Comparison of ENCODE assay signal across 22 cellular contexts in the genomic region with DNA sequence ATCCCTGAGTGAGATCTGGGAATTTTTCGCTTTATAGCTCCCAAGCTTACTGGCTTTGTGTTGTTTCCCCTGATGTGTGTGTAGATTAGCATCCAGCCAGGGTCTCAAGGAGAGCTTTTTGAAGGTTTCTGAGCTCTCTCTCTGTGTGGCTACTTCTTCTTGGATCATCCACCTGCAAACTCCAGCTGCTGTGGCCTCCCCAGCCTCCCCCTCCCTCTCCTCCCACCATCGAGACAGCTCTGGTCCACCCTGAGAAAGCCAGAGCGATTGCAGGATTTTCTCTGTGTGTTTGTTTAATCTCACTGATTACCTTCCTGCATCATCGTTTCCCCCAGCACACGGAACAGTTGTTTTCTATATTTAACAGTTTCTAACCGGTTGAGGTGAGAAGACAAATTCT.
"Had no signal": no experiment of that assay in that cellular context is flagged by ENCODE, and none has a peak within 500 bp of the region (broad histone marks: within the 10 kb centered on the region; RNA-seq: fewer than 3 reads in every experiment).

No MANE protein-coding gene starts in this region.

- ATAC-seq: activated T-cell treated with anti-CD3 and anti-CD28 coated beads, Interleukin-2, amount 50 U/mL, for 72 hours; gastroesophageal sphincter; left lung; right lobe of liver; stimulated activated memory B cell treated with anti-CD40 and anti-IgM and Interleukin-4, amounts not matched to agents 10 μg/mL and 1 μg/mL and 100 μg/mL, for 72 hours; upper lobe of right lung had no signal

- FAIRE-seq: colon had no signal

- H2AFZ ChIP-seq: parathyroid adenoma had no signal

- H3K9me3 ChIP-seq: testis had no signal

- H3K27me3 ChIP-seq: brain microvascular endothelial cell, dorsolateral prefrontal cortex, left lung, right lobe of liver, testis had no signal

- H3K4me1 ChIP-seq: gastroesophageal sphincter, heart left ventricle, left lung, parathyroid adenoma, right lobe of liver, testis, upper lobe of right lung had no signal

- DNase-seq: activated CD4-positive, alpha-beta T cell treated with anti-CD3 and anti-CD28 coated beads for 1 hour; activated CD4-positive, alpha-beta T cell treated with anti-CD3 and anti-CD28 coated beads, Interleukin-2, amount 50 U/mL, for 4 hours; activated effector memory CD4-positive, alpha-beta T cell treated with anti-CD3 and anti-CD28 coated beads, Interleukin-2, amount 50 U/mL, for 16 hours; activated naive CD4-positive, alpha-beta T cell treated with anti-CD3 and anti-CD28 coated beads, Interleukin-2, amount 50 U/mL, for 16 hours; activated T-cell treated with anti-CD3 and anti-CD28 coated beads, Interleukin-2, amount 50 U/mL, for 72 hours; aorta; brain microvascular endothelial cell; central memory CD4-positive, alpha-beta T cell; dorsolateral prefrontal cortex; endodermal cell; heart left ventricle; left lung; mammary epithelial cell; midbrain; right lobe of liver; stimulated activated CD4-positive, alpha-beta T cell treated with anti-CD3 and anti-CD28 coated beads, Interleukin-4, amount 100 ng/mL, for 24 hours; testis; upper lobe of right lung had no signal

- H3K27ac ChIP-seq: brain microvascular endothelial cell, dorsolateral prefrontal cortex, gastroesophageal sphincter, heart left ventricle, left lung, parathyroid adenoma, right lobe of liver, testis, upper lobe of right lung had no signal

- H3K79me2 ChIP-seq: parathyroid adenoma had no signal

- H3K4me3 ChIP-seq: dorsolateral prefrontal cortex, gastroesophageal sphincter, heart left ventricle, left lung, right lobe of liver, testis, upper lobe of right lung had no signal

- H3K36me3 ChIP-seq: brain microvascular endothelial cell, gastroesophageal sphincter, heart left ventricle, left lung, right lobe of liver, upper lobe of right lung had no signal

- H3K9ac ChIP-seq: parathyroid adenoma had no signal
